ENCODE assay signal across 8 cellular contexts in the genomic region with DNA sequence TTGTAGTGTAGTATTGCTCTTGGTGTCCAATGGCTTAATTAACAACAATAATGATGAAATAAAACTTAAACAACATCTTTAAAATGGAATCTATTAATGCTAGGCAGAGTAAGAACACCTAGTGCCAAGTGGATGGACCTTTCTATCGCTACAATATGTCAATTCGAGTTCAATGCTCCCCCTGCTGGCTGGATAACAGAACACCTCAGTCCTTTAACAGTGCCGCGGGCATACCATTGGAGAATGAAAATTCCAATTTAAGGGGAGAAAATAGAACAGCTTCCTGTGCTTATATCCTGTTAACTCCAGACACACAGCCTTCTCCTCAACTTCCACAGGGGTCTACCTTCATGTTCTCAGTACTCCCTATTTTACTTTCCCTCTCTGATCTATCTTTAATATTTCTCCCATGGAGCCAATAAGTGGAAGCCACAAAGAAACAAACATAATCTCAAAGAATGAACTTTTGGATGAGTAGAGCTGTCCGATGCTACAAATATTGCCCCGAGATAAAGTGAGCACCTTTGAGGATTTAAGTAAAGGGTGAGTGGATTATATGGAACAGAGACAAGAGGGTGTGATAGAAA. TPM values are rescaled to one million over a fixed set of nuclear protein-coding genes. Genes with fewer than 3 reads are reported as not detected.
DNase-seq lines count a peak whose midpoint lies in the region; ATAC-seq lines count a peak whose summit lies in the region.

No MANE protein-coding gene starts in this region.

- no peaks in the 10 kb centered on the region for H3K9me3 Mint-ChIP-seq in immature natural killer cell

- no peak overlapping the region for H3K4me3 Mint-ChIP-seq in immature natural killer cell

- H3K27ac Mint-ChIP-seq in immature natural killer cell = no peak overlapping the region

- H3K4me1 Mint-ChIP-seq in immature natural killer cell = peaks cover 0 to 3% of the 10 kb centered on the region in 2 donors

- DNase-seq in SIG-M5 treated with dmso at 0.1 percent for 504 hours (lab: John Stamatoyannopoulos, UW; ENCODE audit: unreplicated experiment) (peak; percentile 65), SIG-M5 (lab: John Stamatoyannopoulos, UW) (no peak), NCI-H1048 (lab: John Stamatoyannopoulos, UW) (peak; percentile 7), T-helper 9 cell (peak; percentile 39), brain pericyte (ENCODE audit: low read depth, low spot score) (peak; percentile 15), immature natural killer cell (peak; percentile 40 to 48 (median 43))
- DNase-seq in stimulated activated CD4-positive, alpha-beta T cell treated with anti-CD3 and anti-CD28 coated beads, Interleukin-2, amount 100 ng/mL, for 4 hours (ENCODE audit: low read depth) = peak; percentile 26

- H3K27me3 Mint-ChIP-seq in immature natural killer cell (ENCODE audit: low read depth in 3 of 3) = peaks cover 0 to 9% (median 0%) of the 10 kb centered on the region in 3 donors

- no peaks in the 10 kb centered on the region for H3K36me3 Mint-ChIP-seq in immature natural killer cell

- peak; percentile 96 for ATAC-seq in HG02642 (IDR thresholded peaks at IDR 0.05; ENCODE audit: poor library complexity, unreplicated experiment)

RNA-seq across cellular contexts. Expression of a gene that starts 41.4 kb away (rescaled TPM):
- polyA plus RNA-seq in immature natural killer cell = not detected
